ENCODE assay signal across 1 cellular context in the genomic region with DNA sequence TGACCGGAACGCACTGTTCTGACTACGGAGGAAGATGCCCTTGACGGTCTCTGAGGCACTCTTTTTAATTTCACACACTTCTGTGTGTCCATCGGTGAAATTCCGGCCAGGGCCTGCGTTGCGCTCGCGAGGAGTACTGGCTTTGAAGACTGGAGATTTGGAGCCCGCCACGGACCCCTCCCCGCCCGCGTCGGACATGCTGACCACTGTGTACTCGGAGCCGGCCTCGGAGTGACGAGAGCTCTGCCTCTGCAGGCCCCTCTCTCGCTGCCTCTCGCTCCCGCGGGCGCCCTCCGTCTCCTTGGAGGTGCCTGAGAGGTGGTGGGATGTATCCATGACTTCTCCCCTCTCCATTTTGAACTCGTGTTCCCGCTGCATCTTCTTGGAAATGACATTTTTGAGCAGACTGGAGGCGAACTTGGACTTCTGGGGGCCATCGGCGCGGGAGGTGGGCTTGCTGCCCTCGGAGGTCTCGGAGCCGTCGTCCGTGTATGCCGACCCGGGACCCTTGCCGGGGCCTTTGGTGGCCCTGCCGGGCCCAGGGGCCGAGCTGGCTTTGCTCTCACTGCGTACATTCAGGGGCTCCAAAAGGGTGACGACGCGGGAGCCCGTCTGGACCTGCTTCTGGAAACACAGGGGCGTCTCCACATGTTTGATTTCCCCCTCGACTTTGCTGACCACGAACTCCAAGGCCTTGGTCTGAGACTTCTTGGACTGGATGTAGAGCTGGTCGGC.
TF ChIP-seq lines count a peak whose summit lies in the region.

No MANE protein-coding gene starts in this region.

TF ChIP-seq in K562, 482 proteins besides CTCF, POLR2A, EP300 and RAD21 (continued from another document):
- TF ChIP-seq ZNF445 (CRISPR knock-in tag; IDR thresholded peaks at IDR 0.05; ENCODE audit: low read depth) (no peak), TSC22D4 (tag; IDR thresholded peaks at IDR 0.05) (no peak), STAT5B (CRISPR knock-in tag; IDR thresholded peaks at IDR 0.05) (no peak), GATAD2B (IDR thresholded peaks at IDR 0.05; ENCODE audit: borderline replicate concordance) (no peak), SAFB2 (IDR thresholded peaks at IDR 0.05; ENCODE audit: borderline replicate concordance, low read depth, low read length, severe bottlenecking) (no peak)
